Comparison of ENCODE assay signal across 23 cellular contexts in genomic region chr6:137259349-137259748, GRCh38. TPM values are rescaled to one million over a fixed set of nuclear protein-coding genes. Genes with fewer than 3 reads are reported as not detected.
DNase-seq lines count a peak whose midpoint lies in the region; ATAC-seq, FAIRE-seq and TF ChIP-seq lines count a peak whose summit lies in the region.
"Had no signal": no experiment of that assay in that cellular context is flagged by ENCODE, and none has a peak within 500 bp of the region (broad histone marks: within the 10 kb centered on the region; RNA-seq: fewer than 3 reads in every experiment).

No MANE protein-coding gene starts in this region.

- H3K36me3 Mint-ChIP-seq in activated T-helper 17 cell treated with anti-CD3 and anti-CD28 coated beads, Interleukin-2, amount 50 U/mL, for 72 hours (ENCODE audit: low read depth): no peaks in the 10 kb centered on the region
- H3K36me3 Mint-ChIP-seq: type B pancreatic cell had no signal

- no peaks in the 10 kb centered on the region for H3K27me3 Mint-ChIP-seq in activated T-helper 17 cell treated with anti-CD3 and anti-CD28 coated beads, Interleukin-2, amount 50 U/mL, for 72 hours
- H3K27me3 Mint-ChIP-seq: type B pancreatic cell had no signal

- ATAC-seq in activated T-helper 17 cell treated with anti-CD3 and anti-CD28 coated beads, Interleukin-2, amount 50 U/mL, for 72 hours (replicated peaks): no peak

- DNase-seq in Daoy (ENCODE audit: low read depth): peak; percentile 25
- peak; percentile 77 for DNase-seq in M059J (ENCODE audit: low read depth)
- DNase-seq in epithelial cell of proximal tubule (ENCODE audit: low read depth): peak; percentile 41
- peak; percentile 10 to 54 for DNase-seq in lung microvascular endothelial cell (ENCODE audit: low read depth in 2 of 2)
- DNase-seq in HTR-8/SVneo (ENCODE audit: insufficient read length, low spot score): no peak
- no peak for DNase-seq in HCEC 1CT
- DNase-seq in GF-D8 (lab: John Stamatoyannopoulos, UW): no peak
- DNase-seq: ACHN; activated CD4-positive, alpha-beta memory T cell treated with anti-CD3 and anti-CD28 coated beads, Interleukin-2, amount 10 ng/mL, durations not matched to agents 7 days and 5 days; activated CD4-positive, CD25-positive, alpha-beta regulatory T cell treated with anti-CD3 and anti-CD28 coated beads, Interleukin-2, amount 50 U/mL, for 72 hours; activated effector memory CD4-positive, alpha-beta T cell treated with Interleukin-2 at 50 U/mL for 16 hours; activated naive CD8-positive, alpha-beta T cell treated with anti-CD3 and anti-CD28 coated beads, Interleukin-2, amount 10 ng/mL, durations not matched to agents 7 days and 5 days; COR-L47; effector CD4-positive, alpha-beta T cell; esophagus squamous epithelium; KG1; mesendoderm; NCI-H1694; NCI-H526; nucleus accumbens had no signal

- no peak overlapping the region for H3K27ac Mint-ChIP-seq in activated T-helper 17 cell treated with anti-CD3 and anti-CD28 coated beads, Interleukin-2, amount 50 U/mL, for 72 hours
- H3K27ac Mint-ChIP-seq: activated CD4-positive, alpha-beta memory T cell treated with anti-CD3 and anti-CD28 coated beads, Interleukin-2, amount 10 ng/mL, durations not matched to agents 7 days and 5 days; activated naive CD8-positive, alpha-beta T cell treated with anti-CD3 and anti-CD28 coated beads, Interleukin-2, amount 10 ng/mL, durations not matched to agents 7 days and 5 days; T-helper 1 cell treated with Interleukin-12 subunit alpha and Interleukin-12 subunit beta and Interleukin-4 antibody, amounts not matched to agents 30 μg/mL and 1 μg/mL, for 36 hours; type B pancreatic cell had no signal

- H3K9me3 Mint-ChIP-seq in activated T-helper 17 cell treated with anti-CD3 and anti-CD28 coated beads, Interleukin-2, amount 50 U/mL, for 72 hours: peaks cover 8% of the 10 kb centered on the region

- H3K4me1 Mint-ChIP-seq in activated T-helper 17 cell treated with anti-CD3 and anti-CD28 coated beads, Interleukin-2, amount 50 U/mL, for 72 hours: no peaks in the 10 kb centered on the region

- no peak overlapping the region for H3K4me3 Mint-ChIP-seq in activated T-helper 17 cell treated with anti-CD3 and anti-CD28 coated beads, Interleukin-2, amount 50 U/mL, for 72 hours
- H3K4me3 Mint-ChIP-seq: activated CD4-positive, alpha-beta memory T cell treated with anti-CD3 and anti-CD28 coated beads, Interleukin-2, amount 10 ng/mL, durations not matched to agents 7 days and 5 days; activated naive CD8-positive, alpha-beta T cell treated with anti-CD3 and anti-CD28 coated beads, Interleukin-2, amount 10 ng/mL, durations not matched to agents 7 days and 5 days; T-helper 1 cell treated with Interleukin-12 subunit alpha and Interleukin-12 subunit beta and Interleukin-4 antibody, amounts not matched to agents 30 μg/mL and 1 μg/mL, for 36 hours; type B pancreatic cell had no signal

- no peak for TF ChIP-seq CTCF in epithelial cell of proximal tubule (conservative IDR thresholded peaks at IDR 0.05; ENCODE audit: low read depth, low read length)

- no peak for FAIRE-seq in HTR-8/SVneo (lab: Jason Lieb, UNC)

- H3K4me3 ChIP-seq in epithelial cell of proximal tubule (ENCODE audit: low read depth, low read length): no peak overlapping the region
- H3K4me3 ChIP-seq: esophagus squamous epithelium had no signal

RNA-seq across cellular contexts. Expression of gene IFNGR1, which starts 40.2 kb away (rescaled TPM):
- 31.1 and 35.1 TPM in 2 replicates for total RNA-seq in Daoy (2014; rRNA removed; shearing (Covaris generic))
- 74.9 and 87.3 TPM in 2 replicates for total RNA-seq in M059J (2014; rRNA removed; shearing (Covaris generic))
- total RNA-seq in epithelial cell of proximal tubule (27.2 and 31.5 TPM in 2 replicates), lung microvascular endothelial cell (49.7 and 70.4 TPM in 2 replicates)
- 10 to 100 TPM; 20.9 to 26.9 TPM for total RNA-seq in activated T-helper 17 cell treated with anti-CD3 and anti-CD28 coated beads, Interleukin-2, amount 50 U/mL, for 72 hours

Comparison
In these comparisons a context has a peak if more than half of its experiments do, and no peak if none do; other contexts are left out.
1. DNase-seq: peak in Daoy (single experiment), M059J (single experiment), epithelial cell of proximal tubule (single experiment) and lung microvascular endothelial cell (2 of 2); none in HTR-8/SVneo (single experiment), HCEC 1CT (single experiment) and GF-D8 (single experiment).